In genomic region chr15:48371961-48372360, GRCh38 we compare ENCODE assay signal across 19 cellular contexts.
"Had no signal": no experiment of that assay in that cellular context is flagged by ENCODE, and none has a peak within 500 bp of the region (broad histone marks: within the 10 kb centered on the region; RNA-seq: fewer than 3 reads in every experiment).

No MANE protein-coding gene starts in this region.

- H3K4me1 ChIP-seq: left ventricle myocardium inferior, right atrium auricular region, right lobe of liver, spleen, upper lobe of left lung had no signal

- H3K4me3 ChIP-seq: hepatocyte, left ventricle myocardium inferior, lung, mucosa of descending colon, ovary, right atrium auricular region, right lobe of liver, spleen, tibial nerve, upper lobe of left lung had no signal

- DNase-seq: islet precursor cell; left ventricle myocardium inferior; mesendoderm; mucosa of descending colon; naive thymus-derived CD4-positive, alpha-beta T cell; ovary; right lobe of liver; small intestine; spleen; stimulated activated CD4-positive, alpha-beta T cell treated with anti-CD3 and anti-CD28 coated beads, Interleukin-4, amount 100 ng/mL, for 24 hours; stimulated activated naive CD4-positive, alpha-beta T cell; substantia nigra; upper lobe of left lung had no signal

- ATAC-seq: mucosa of descending colon; naive thymus-derived CD4-positive, alpha-beta T cell; natural killer cell treated with Interleukin-12 subunit alpha and Interleukin-12 subunit beta and Interleukin-15 and Interleukin-18, amount 100 ng/mL, for 72 hours; right lobe of liver; stimulated activated effector memory CD8-positive, alpha-beta T cell treated with anti-CD3 and anti-CD28 coated beads, Interleukin-12 subunit alpha, Interleukin-12 subunit beta, amount 100 ng/mL, for 72 hours had no signal

- H2AFZ ChIP-seq: hepatocyte had no signal

- H3K27ac ChIP-seq: hepatocyte, left ventricle myocardium inferior, ovary, right atrium auricular region, right lobe of liver, spleen, upper lobe of left lung had no signal

- H3K79me2 ChIP-seq: hepatocyte had no signal

- H3K4me2 ChIP-seq: hepatocyte had no signal

- H3K36me3 ChIP-seq: left ventricle myocardium inferior, ovary, right atrium auricular region, right lobe of liver, spleen, tibial nerve, upper lobe of left lung had no signal

- H3K27me3 ChIP-seq: hepatocyte, ovary, right atrium auricular region, right lobe of liver, tibial nerve, upper lobe of left lung had no signal

- H3K9me3 ChIP-seq: left ventricle myocardium inferior, mucosa of descending colon, ovary, right atrium auricular region, right lobe of liver, spleen, tibial nerve, upper lobe of left lung had no signal
